Comparison of ENCODE assay signal across 14 cellular contexts in the genomic region with DNA sequence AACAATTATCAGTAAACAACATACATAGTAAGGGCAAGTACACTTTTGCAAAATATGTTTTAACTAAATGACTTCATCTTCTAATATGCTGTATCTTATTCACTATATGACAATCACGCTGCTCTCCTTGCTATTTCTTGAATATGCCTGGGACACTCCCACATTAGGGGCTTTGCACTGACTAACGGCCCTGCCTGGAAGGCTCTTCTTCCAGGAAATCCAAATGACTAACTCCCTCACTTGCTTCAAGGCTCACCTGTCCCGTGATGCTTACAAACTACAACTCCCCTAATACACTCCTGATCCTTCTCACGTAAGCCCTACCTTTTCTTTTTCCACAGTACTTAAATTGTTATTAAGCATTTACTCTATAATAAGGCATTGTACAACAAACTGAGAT. TPM values are rescaled to one million over a fixed set of nuclear protein-coding genes. Genes with fewer than 3 reads are reported as not detected.
DNase-seq lines count a peak whose midpoint lies in the region; ATAC-seq, FAIRE-seq and TF ChIP-seq lines count a peak whose summit lies in the region.
"Had no signal": no experiment of that assay in that cellular context is flagged by ENCODE, and none has a peak within 500 bp of the region (broad histone marks: within the 10 kb centered on the region; RNA-seq: fewer than 3 reads in every experiment).

No MANE protein-coding gene starts in this region.

- peaks cover 78% of the 10 kb centered on the region for H3K4me1 Mint-ChIP-seq in activated T-cell treated with anti-CD3 and anti-CD28 coated beads, Interleukin-2, amount 50 U/mL, for 4 hours (ENCODE audit: low read depth)

- in situ Hi-C loops in GM12878 (cut with MboI): no loop called here

- no peaks in the 10 kb centered on the region for H3K27me3 Mint-ChIP-seq in activated T-cell treated with anti-CD3 and anti-CD28 coated beads, Interleukin-2, amount 50 U/mL, for 4 hours (ENCODE audit: low read depth)
- H3K27me3 Mint-ChIP-seq: brain had no signal

- no peak for TF ChIP-seq POLR2A in GM12878 (IDR thresholded peaks at IDR 0.05; ENCODE audit: low read depth, low read length)

- H3F3A ChIP-seq in OCI-LY1 (ENCODE audit: insufficient read depth, low read length): peaks cover 19% of the 10 kb centered on the region

- H3K36me3 Mint-ChIP-seq in activated T-cell treated with anti-CD3 and anti-CD28 coated beads, Interleukin-2, amount 50 U/mL, for 4 hours (ENCODE audit: insufficient read depth): no peaks in the 10 kb centered on the region
- H3K36me3 Mint-ChIP-seq: brain had no signal

- no peaks in the 10 kb centered on the region for H3K9me2 ChIP-seq in OCI-LY1 (ENCODE audit: low read depth, low read length)

- TF ChIP-seq EP300 in GM12878 (IDR thresholded peaks at IDR 0.05; ENCODE audit: borderline replicate concordance in 1 of 2, control insufficient read depth in 1 of 2, low read depth in 2 of 2, low read length in 2 of 2): no peak

- CTCF ChIA-PET in GM12878 (lab: Yijun Ruan, JAX): no interaction called here

- POLR2A ChIA-PET in GM12878 (lab: Charles Lee): no interaction called here

- H3K79me2 ChIP-seq in OCI-LY1 (ENCODE audit: insufficient read depth, low read length): peaks cover 94% of the 10 kb centered on the region
- H3K79me2 ChIP-seq in GM12878 (ENCODE audit: control insufficient read depth, insufficient read depth, low read length): peaks cover 90% of the 10 kb centered on the region

- FAIRE-seq in GM12878 (lab: Jason Lieb, UNC) (no peak), pancreas (lab: Jason Lieb, UNC) (no peak)
- FAIRE-seq: H1, HTR-8/SVneo, urothelium cell line had no signal

- no peak for TF ChIP-seq RAD21 in GM12878 (IDR thresholded peaks at IDR 0.05; ENCODE audit: insufficient read depth, low read depth, low read length)

- H3K36me3 ChIP-seq in OCI-LY1 (ENCODE audit: insufficient read depth, low read length) (peaks cover 3% of the 10 kb centered on the region; the same call in 1 of the 2 replicates), GM12878 (ENCODE audit: control insufficient read depth in 2 of 2, insufficient read depth in 2 of 2, low read length in 1 of 2) (no peaks in the 10 kb centered on the region), pancreas (no peaks in the 10 kb centered on the region), colonic mucosa (no peaks in the 10 kb centered on the region)

- intact Hi-C loops in GM12878 (cut with micrococcal nuclease; ENCODE audit: unreplicated experiment) (no loop called here), pancreas (cut with DNase I) (no loop called here), colonic mucosa (cut with DNase I) (no loop called here)

- no peak for DNase-seq in activated T-cell treated with anti-CD3 and anti-CD28 coated beads, Interleukin-2, amount 50 U/mL, for 4 hours
- no peak for DNase-seq in activated T-cell treated with anti-CD3 and anti-CD28 coated beads for 4 hours
- no peak for DNase-seq in GM12878 (ENCODE audit: low read depth, low spot score)
- no peak for DNase-seq in omental fat pad (ENCODE audit: low spot score)
- DNase-seq in pancreas: no peak
- DNase-seq in NCI-H1694 (lab: John Stamatoyannopoulos, UW): no peak
- DNase-seq in colonic mucosa: no peak

- WGBS in GM12878 (ENCODE audit: insufficient coverage, insufficient replicate concordance, low lambda C conversion rate, missing lambda C conversion rate): 77% methylated on average over 4 of the region's 4 CpGs
- WGBS in pancreas, 2 donors: 78 to 80% methylated on average over 4 of the region's 4 CpGs

- H3K4me1 ChIP-seq in OCI-LY1 (ENCODE audit: insufficient read depth, low read length, severe bottlenecking) (peaks cover 98% of the 10 kb centered on the region), GM12878 (ENCODE audit: control insufficient read depth, insufficient read depth, low read length) (peaks cover 24% of the 10 kb centered on the region), pancreas (peaks cover 4 to 26% (median 23%) of the 10 kb centered on the region in 3 donors), colonic mucosa (no peaks in the 10 kb centered on the region)

- H3K4me3 Mint-ChIP-seq in activated T-cell treated with anti-CD3 and anti-CD28 coated beads, Interleukin-2, amount 50 U/mL, for 4 hours: peak overlapping the region; percentile 57
- H3K4me3 Mint-ChIP-seq: brain had no signal

- ATAC-seq in activated T-cell treated with anti-CD3 and anti-CD28 coated beads, Interleukin-2, amount 50 U/mL, for 4 hours: peak; percentile 19 to 28
- ATAC-seq in GM12878: no peak
- peak; percentile 93 for ATAC-seq in omental fat pad (ENCODE audit: low FRiP score)
- ATAC-seq in pancreas: no peak
- ATAC-seq: Panc1 had no signal

- TF ChIP-seq CTCF in OCI-LY1 (IDR thresholded peaks at IDR 0.05; ENCODE audit: low read length) (no peak), GM12878 (IDR thresholded peaks at IDR 0.05 in 2 of 3, conservative IDR thresholded peaks at IDR 0.05 in 1 of 3; ENCODE audit: control insufficient read depth in 2 of 3, extremely low read depth in 1 of 3, insufficient read depth in 1 of 3, low read depth in 3 of 3, low read length in 3 of 3) (no peak), omental fat pad (IDR thresholded peaks at IDR 0.05) (no peak), pancreas (IDR thresholded peaks at IDR 0.05) (no peak), colonic mucosa (IDR thresholded peaks at IDR 0.05) (no peak)

- RAD21 ChIA-PET in GM12878 (lab: Charles Lee; ENCODE audit: unreplicated experiment): no interaction called here

- H3K4me2 ChIP-seq in OCI-LY1 (ENCODE audit: low read length): peak overlapping the region; percentile 71
- H3K4me2 ChIP-seq in GM12878 (ENCODE audit: control insufficient read depth, insufficient read depth): peak overlapping the region; percentile 51; the same call in 1 of the 2 replicates

- H3K27me3 ChIP-seq in OCI-LY1 (ENCODE audit: insufficient read depth, low read length) (no peaks in the 10 kb centered on the region), GM12878 (replicated peaks in 1 of 2; ENCODE audit: control insufficient read depth in 2 of 2, insufficient read depth in 2 of 2, low read length in 1 of 2) (no peaks in the 10 kb centered on the region), pancreas (no peaks in the 10 kb centered on the region), colonic mucosa (no peaks in the 10 kb centered on the region)

- H2AFZ ChIP-seq in OCI-LY1 (ENCODE audit: low read length) (no peak overlapping the region), GM12878 (ENCODE audit: control insufficient read depth, low read depth, low read length) (no peak overlapping the region)

- H3K27ac ChIP-seq in OCI-LY1 (ENCODE audit: low read depth, low read length, poor library complexity, severe bottlenecking) (peak overlapping the region; percentile 91), GM12878 (ENCODE audit: control insufficient read depth, insufficient read depth) (no peak overlapping the region), pancreas (no peak overlapping the region), colonic mucosa (no peak overlapping the region)

- BruUV-seq in GM12878 (replicated peaks; lab: Mats Ljungman, UMichigan): no TSS peak

- H3K4me3 ChIP-seq in OCI-LY1 (ENCODE audit: low read depth, low read length, poor library complexity, severe bottlenecking): peak overlapping the region; percentile 32
- H3K4me3 ChIP-seq in GM12878: no peak overlapping the region
- H3K4me3 ChIP-seq in pancreas: no peak overlapping the region
- no peak overlapping the region for H3K4me3 ChIP-seq in colonic mucosa

- no peaks in the 10 kb centered on the region for H3K9me3 ChIP-seq in OCI-LY1 (ENCODE audit: low read length)
- H3K9me3 ChIP-seq in GM12878 (replicated peaks; ENCODE audit: control insufficient read depth, insufficient read depth, low read length): no peaks in the 10 kb centered on the region
- no peaks in the 10 kb centered on the region for H3K9me3 ChIP-seq in pancreas
- H3K9me3 ChIP-seq in colonic mucosa: no peaks in the 10 kb centered on the region

- no peaks in the 10 kb centered on the region for H3K9me3 Mint-ChIP-seq in activated T-cell treated with anti-CD3 and anti-CD28 coated beads, Interleukin-2, amount 50 U/mL, for 4 hours
- H3K9me3 Mint-ChIP-seq: brain; T-helper 1 cell treated with Interleukin-12 subunit alpha and Interleukin-12 subunit beta and Interleukin-4 antibody, amounts not matched to agents 30 μg/mL and 1 μg/mL, for 36 hours had no signal

- H4K20me1 ChIP-seq in OCI-LY1 (ENCODE audit: insufficient read depth, low read length) (no peaks in the 10 kb centered on the region), GM12878 (ENCODE audit: control insufficient read depth, insufficient read depth) (no peaks in the 10 kb centered on the region)

- SMC1A ChIA-PET in GM12878 (lab: Charles Lee; ENCODE audit: uncharacterized antibody, unreplicated experiment): no interaction called here

- H3K9ac ChIP-seq in OCI-LY1 (ENCODE audit: low read length) (peak overlapping the region; percentile 39), GM12878 (ENCODE audit: control insufficient read depth, insufficient read depth, low read length) (no peak overlapping the region), colonic mucosa (ENCODE audit: low read depth in 2 of 2, low read length in 2 of 2) (no peak overlapping the region)

RNA-seq across cellular contexts. Expression of gene ERP44, which starts 10.6 kb away (rescaled TPM):
- 10 to 100 TPM; 14.5 to 16.5 (median 14.8) TPM for total RNA-seq in activated T-cell treated with anti-CD3 and anti-CD28 coated beads, Interleukin-2, amount 50 U/mL, for 4 hours
- total RNA-seq in GM12878 (2013; cell fraction: nucleolus; rRNA removed): 30.7 and 36.2 TPM in 2 replicates
- 18.4 and 19.1 TPM in 2 replicates for total RNA-seq in GM12878 (2014; rRNA removed)
- 27.2 and 28.0 TPM in 2 replicates for total RNA-seq in GM12878 (2014; rRNA removed; fragmentation: Illumina TruSeq; extraction: Trizol)
- 20.1 and 21.2 TPM in 2 replicates for total RNA-seq in GM12878 (2021)
- polyA plus RNA-seq in GM12878 (2011; ENCODE audit: low read depth): 16.7 TPM
- polyA plus RNA-seq in GM12878 (2011; rRNA removed): 11.5 and 12.0 TPM in 2 replicates
- 5.2 and 6.4 TPM in 2 replicates for polyA plus RNA-seq in GM12878 (2011; cell fraction: cytosol; rRNA removed)
- 7.1 and 8.6 TPM in 2 replicates for polyA plus RNA-seq in GM12878 (2011; cell fraction: nucleus; rRNA removed)
- 22.3 and 27.6 TPM in 2 replicates for polyA plus RNA-seq in GM12878 (2012)
- 28.7 and 34.6 TPM in 2 replicates for polyA plus RNA-seq in GM12878 (2014; fragmentation: Illumina TruSeq; extraction: Trizol)
- polyA plus RNA-seq in GM12878 (2014; fragmentation: Nextera tagmentation; extraction: Ambion mirVana): 10 to 100 TPM; 13.5 to 14.4 TPM
- 17.3 TPM in 2 replicates for polyA plus RNA-seq in GM12878 (2014; rRNA removed)
- 10 to 100 TPM; 51.2 to 52.4 TPM for polyA plus RNA-seq in GM12878 (2016; fragmentation: Nextera tagmentation; extraction: Ambion mirVana)
- polyA minus RNA-seq in GM12878 (2011; rRNA and poly(A)+ RNA removed): 4.8 and 6.7 TPM in 2 replicates
- 3.9 and 6.3 TPM in 2 replicates for polyA minus RNA-seq in GM12878 (2011; cell fraction: cytosol; rRNA and poly(A)+ RNA removed)
- polyA minus RNA-seq in GM12878 (2011; cell fraction: nucleus; rRNA and poly(A)+ RNA removed): 10.2 and 17.9 TPM in 2 replicates
- total RNA-seq in omental fat pad: 10 to 100 TPM; 14.1 to 21.4 (median 16.1) TPM
- total RNA-seq in pancreas: 10 to 100 TPM; 10.7 to 18.3 (median 15.2) TPM
- 10 to 100 TPM; 10.6 to 14.3 TPM for polyA plus RNA-seq in pancreas
- 10 to 100 TPM; 27.8 to 30.2 TPM for total RNA-seq in colonic mucosa

RNA-seq across cellular contexts. Expression of gene INVS, which starts 10.8 kb away (rescaled TPM):
- total RNA-seq in activated T-cell treated with anti-CD3 and anti-CD28 coated beads, Interleukin-2, amount 50 U/mL, for 4 hours: 10 to 100 TPM; 10.2 to 11.1 (median 10.4) TPM
- 76.3 and 79.8 TPM in 2 replicates for total RNA-seq in GM12878 (2013; cell fraction: nucleolus; rRNA removed)
- total RNA-seq in GM12878 (2014; rRNA removed): 20.7 and 20.8 TPM in 2 replicates
- total RNA-seq in GM12878 (2014; rRNA removed; fragmentation: Illumina TruSeq; extraction: Trizol): 14.0 and 15.3 TPM in 2 replicates
- 13.9 and 14.2 TPM in 2 replicates for total RNA-seq in GM12878 (2021)
- 5.3 TPM for polyA plus RNA-seq in GM12878 (2011; ENCODE audit: low read depth)
- 11.5 and 12.4 TPM in 2 replicates for polyA plus RNA-seq in GM12878 (2011; rRNA removed)
- 7.0 and 9.1 TPM in 2 replicates for polyA plus RNA-seq in GM12878 (2011; cell fraction: cytosol; rRNA removed)
- polyA plus RNA-seq in GM12878 (2011; cell fraction: nucleus; rRNA removed): 18.3 and 19.0 TPM in 2 replicates
- polyA plus RNA-seq in GM12878 (2012): 6.6 and 8.2 TPM in 2 replicates
- 11.4 and 13.0 TPM in 2 replicates for polyA plus RNA-seq in GM12878 (2014; fragmentation: Illumina TruSeq; extraction: Trizol)
- 1 to 10 TPM in 1 of 2 experiments, under 1 TPM in 1; 0.93 to 1.0 TPM for polyA plus RNA-seq in GM12878 (2014; fragmentation: Nextera tagmentation; extraction: Ambion mirVana)
- 10.1 and 13.4 TPM in 2 replicates for polyA plus RNA-seq in GM12878 (2014; rRNA removed)
- 10 to 100 TPM; 13.4 to 13.9 TPM for polyA plus RNA-seq in GM12878 (2016; fragmentation: Nextera tagmentation; extraction: Ambion mirVana)
- polyA minus RNA-seq in GM12878 (2011; rRNA and poly(A)+ RNA removed): 24.2 and 36.5 TPM in 2 replicates
- 5.5 and 6.1 TPM in 2 replicates for polyA minus RNA-seq in GM12878 (2011; cell fraction: cytosol; rRNA and poly(A)+ RNA removed)
- 28.4 and 34.3 TPM in 2 replicates for polyA minus RNA-seq in GM12878 (2011; cell fraction: nucleus; rRNA and poly(A)+ RNA removed)
- total RNA-seq in omental fat pad: 10 to 100 TPM; 22.1 to 44.5 (median 26.3) TPM
- 10 to 100 TPM in 1 of 6 donors, 1 to 10 TPM in 5; 3.7 to 15.0 (median 6.5) TPM for total RNA-seq in pancreas
- 1 to 10 TPM; 3.1 to 5.7 TPM for polyA plus RNA-seq in pancreas
- 10 to 100 TPM; 12.1 to 16.0 TPM for total RNA-seq in colonic mucosa

Comparison
In these comparisons a context has a peak if more than half of its experiments do, and no peak if none do; other contexts are left out.
1. ATAC-seq: peak in activated T-cell treated with anti-CD3 and anti-CD28 coated beads, Interleukin-2, amount 50 U/mL, for 4 hours (2 of 2) and omental fat pad (single experiment); none in GM12878 (single experiment) and pancreas (0 of 4).